Comparison of ENCODE assay signal across 24 cellular contexts in the genomic region with DNA sequence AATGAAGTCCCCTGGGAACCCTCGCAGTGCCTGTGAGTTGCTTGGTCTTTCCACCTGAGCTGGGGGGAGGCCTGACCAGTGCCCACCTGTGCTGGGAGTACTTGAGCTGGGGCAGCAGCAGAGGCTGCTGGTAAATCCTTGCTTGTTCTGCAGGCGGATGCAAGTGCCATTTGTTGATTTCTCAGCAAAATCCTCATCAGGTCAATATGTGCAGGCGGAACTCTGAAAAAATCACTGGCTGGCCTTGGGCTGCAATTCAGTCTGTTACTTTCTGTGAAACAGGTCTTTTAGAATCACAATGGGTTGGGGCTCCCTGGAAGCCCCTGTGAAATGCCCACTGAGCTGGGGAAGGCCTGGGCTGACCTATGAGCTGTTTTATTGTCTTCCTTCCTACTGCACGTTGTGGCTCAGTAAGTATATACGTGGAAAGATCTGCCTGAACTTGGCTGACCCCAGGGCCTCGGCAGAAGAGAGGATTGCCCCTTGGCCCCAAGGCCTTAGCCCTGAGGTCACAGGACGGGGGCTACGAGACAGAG.
DNase-seq lines count a peak whose midpoint lies in the region; ATAC-seq, FAIRE-seq and TF ChIP-seq lines count a peak whose summit lies in the region.
"Had no signal": no experiment of that assay in that cellular context is flagged by ENCODE, and none has a peak within 500 bp of the region (broad histone marks: within the 10 kb centered on the region; RNA-seq: fewer than 3 reads in every experiment).

No MANE protein-coding gene starts in this region.

- H3K36me3 ChIP-seq in BLaER1 (peaks cover 9% of the 10 kb centered on the region; the same call in 1 of the 2 replicates), HUES48 (ENCODE audit: control insufficient read depth, insufficient read depth, low read length) (no peaks in the 10 kb centered on the region)

- no peak for TF ChIP-seq CTCF in coronary artery (IDR thresholded peaks at IDR 0.05)

- ATAC-seq in HG03108 (IDR thresholded peaks at IDR 0.05; ENCODE audit: unreplicated experiment), result no peak
- ATAC-seq in HG03442 (IDR thresholded peaks at IDR 0.05; ENCODE audit: unreplicated experiment), result no peak
- ATAC-seq in left lobe of liver, result no peak
- ATAC-seq: PC-3 had no signal

- no peak for FAIRE-seq in GM19239 (lab: Jason Lieb, UNC)
- FAIRE-seq: D721Med, G401.6 had no signal

- H3K27ac ChIP-seq in BLaER1, result peak overlapping the region; percentile 41
- H3K27ac ChIP-seq in HUES48 (ENCODE audit: low read depth, low read length), result peak overlapping the region; percentile 9
- H3K27ac ChIP-seq in coronary artery, result no peak overlapping the region
- H3K27ac ChIP-seq: GM23248, KMS-11 had no signal

- no peaks in the 10 kb centered on the region for H4K20me1 ChIP-seq in BLaER1

- peaks cover 32% of the 10 kb centered on the region for H3K4me1 ChIP-seq in BLaER1
- peaks cover 23% of the 10 kb centered on the region for H3K4me1 ChIP-seq in HUES48 (ENCODE audit: control insufficient read depth, insufficient read depth, low read length)

- H3K4me3 ChIP-seq in BLaER1 (no peak overlapping the region), HUES48 (ENCODE audit: low read depth, low read length) (no peak overlapping the region), coronary artery (no peak overlapping the region)
- H3K4me3 ChIP-seq: GM23248 had no signal

- H3K4me2 ChIP-seq in BLaER1, result peak overlapping the region; percentile 36
- H3K4me2 ChIP-seq: KMS-11, SK-N-SH had no signal

- H3K9ac ChIP-seq in BLaER1, result no peak overlapping the region
- no peak overlapping the region for H3K9ac ChIP-seq in HUES48 (ENCODE audit: low read depth, low read length)
- H3K9ac ChIP-seq: GM23248, KMS-11, SK-N-SH had no signal

- DNase-seq in coronary artery (ENCODE audit: low spot score) (peak; percentile 47), islet precursor cell (peak; percentile 11), GM19239 (ENCODE audit: insufficient read length, low spot score) (no peak), left lobe of liver (ENCODE audit: low spot score) (no peak)
- DNase-seq: CD4-positive, alpha-beta T cell; DMS53; GM23248; HCEC 1CT; NCI-H1092 treated with DMSO at 0.1 percent for 48 hours; NCI-H1436 treated with DMSO at 0.1 percent for 48 hours; NCI-H187 treated with DMSO at 0.1 percent for 48 hours; NCI-H2171; NCI-H226; NCI-H510A; NCI-H69; PC-3; SK-N-SH had no signal

- H3K9me3 ChIP-seq in BLaER1, result peaks cover 53% of the 10 kb centered on the region
- no peaks in the 10 kb centered on the region for H3K9me3 ChIP-seq in HUES48 (ENCODE audit: control insufficient read depth, insufficient read depth, low read length)
- H3K9me3 ChIP-seq: SK-N-SH had no signal

- H3K27me3 ChIP-seq in BLaER1, result no peaks in the 10 kb centered on the region
- H3K27me3 ChIP-seq in HUES48 (ENCODE audit: control insufficient read depth, insufficient read depth, low read length), result no peaks in the 10 kb centered on the region

Comparison
In these comparisons a context has a peak if more than half of its experiments do, and no peak if none do; other contexts are left out.
1. H3K27ac ChIP-seq: peak in BLaER1 (single experiment) and HUES48 (single experiment); none in coronary artery (0 of 2).
2. DNase-seq: peak in coronary artery (single experiment) and islet precursor cell (single experiment); none in GM19239 (single experiment) and left lobe of liver (single experiment).